In genomic region chr3:194687638-194688206, GRCh38 we compare ENCODE assay signal across 8 cellular contexts. TPM values are rescaled to one million over a fixed set of nuclear protein-coding genes. Genes with fewer than 3 reads are reported as not detected.
DNase-seq lines count a peak whose midpoint lies in the region; ATAC-seq and TF ChIP-seq lines count a peak whose summit lies in the region.

No MANE protein-coding gene starts in this region.

- H3K27me3 ChIP-seq in Panc1 (ENCODE audit: control insufficient read depth, insufficient read depth, low read length) (no peaks in the 10 kb centered on the region), upper lobe of right lung (no peaks in the 10 kb centered on the region)

- peak; percentile 19 for DNase-seq in GDM1 (lab: John Stamatoyannopoulos, UW)
- no peak for DNase-seq in Panc1 (ENCODE audit: low read depth, low spot score)
- peak in 3 of 4 experiments; percentile 22 to 66 (median 41) for DNase-seq in activated naive CD4-positive, alpha-beta T cell (lab: John Stamatoyannopoulos, UW)
- DNase-seq in Right ventricle myocardium superior, result peak; percentile 87
- DNase-seq in posterior cingulate gyrus, result peak; percentile 37 to 94 (median 54)
- peak; percentile 89 for DNase-seq in upper lobe of right lung

- H3K4me1 ChIP-seq in Panc1 (ENCODE audit: control insufficient read depth, insufficient read depth, low read length), result peaks cover 51% of the 10 kb centered on the region
- H3K4me1 ChIP-seq in upper lobe of right lung, result peaks cover 52% of the 10 kb centered on the region

- H3K27ac ChIP-seq in Panc1 (ENCODE audit: low read length) (peak overlapping the region; percentile 80), upper lobe of right lung (peak overlapping the region; percentile 83)

- no peaks in the 10 kb centered on the region for H3K36me3 ChIP-seq in Panc1 (ENCODE audit: control insufficient read depth, insufficient read depth, low read length)
- no peaks in the 10 kb centered on the region for H3K36me3 ChIP-seq in upper lobe of right lung

- BruUV-seq in Panc1 (replicated peaks; lab: Mats Ljungman, UMichigan), result no TSS peak

- POLR2A ChIA-PET in Panc1 (lab: Charles Lee), result interaction anchor here (0.6 kb wide), 2 partner anchors 505 to 525 kb away, joined by 3 to 4 read pairs; no protein-coding TSS in a partner anchor

- CTCF ChIA-PET in Panc1 (lab: Charles Lee), result interaction anchor here (0.6 to 1.4 kb wide), 7 partner anchors 16 to 583 kb away, joined by 3 to 7 read pairs (median 4); partner anchors contain the start of genes LSG1 and XXYLT1

- intact Hi-C loops in Panc1 (cut with micrococcal nuclease; ENCODE audit: unreplicated experiment), result loop anchor here (10.0 kb wide), 3 partner anchors 187 to 837 kb away; no protein-coding TSS in a partner anchor
- intact Hi-C loops in Right ventricle myocardium superior (cut with DNase I), result loop anchor here (5.0 to 10.0 kb wide), 2 partner anchors 187 to 300 kb away; no protein-coding TSS in a partner anchor
- intact Hi-C loops in posterior cingulate gyrus (cut with DNase I), result loop anchor here (10.0 kb wide), 1 partner anchor 267 kb away; no protein-coding TSS in a partner anchor
- intact Hi-C loops in upper lobe of right lung (cut with DNase I), result loop anchor here (5.0 kb wide), 1 partner anchor 420 kb away; no protein-coding TSS in a partner anchor

- TF ChIP-seq CTCF in Panc1 (IDR thresholded peaks at IDR 0.05) (peak; percentile 93), upper lobe of right lung (IDR thresholded peaks at IDR 0.05) (peak; percentile 56)

- in situ Hi-C loops in Panc1 (cut with HindIII; ENCODE audit: low pct_unique_long_range_greater_than_20kb, low sequenced_read_pairs), result no loop called here

- H3K4me3 ChIP-seq in Panc1 (ENCODE audit: low read depth in 2 of 2, low read length in 2 of 2), result peak overlapping the region; percentile 72 to 91
- peak overlapping the region; percentile 72 for H3K4me3 ChIP-seq in upper lobe of right lung

- H3K9me3 ChIP-seq in Panc1 (ENCODE audit: control insufficient read depth, insufficient read depth, low read depth, low read length), result no peaks in the 10 kb centered on the region
- H3K9me3 ChIP-seq in upper lobe of right lung, result no peaks in the 10 kb centered on the region

- ATAC-seq in HG02840 (IDR thresholded peaks at IDR 0.05; ENCODE audit: low FRiP score, unreplicated experiment), result peak; percentile 31
- peak; percentile 57 for ATAC-seq in Panc1
- ATAC-seq in Right ventricle myocardium superior (ENCODE audit: poor library complexity), result peak; percentile 47
- peak; percentile 74 for ATAC-seq in upper lobe of right lung
- ATAC-seq in HG02623 (IDR thresholded peaks at IDR 0.05; ENCODE audit: unreplicated experiment), result no peak

RNA-seq across cellular contexts. Expression of gene FAM43A, which starts 2.0 kb away (rescaled TPM):
- 51.4 TPM for total RNA-seq in Panc1 (2021; ENCODE audit: unreplicated experiment)
- 76.9 TPM for polyA plus RNA-seq in Panc1 (2012; ENCODE audit: insufficient read length)
- total RNA-seq in Right ventricle myocardium superior, result 16.6 TPM
- total RNA-seq in upper lobe of right lung, result 25.7 TPM

RNA-seq across cellular contexts. Expression of gene LSG1, which starts 15.7 kb away (rescaled TPM):
- total RNA-seq in Panc1 (2021; ENCODE audit: unreplicated experiment), result 72.9 TPM
- polyA plus RNA-seq in Panc1 (2012; ENCODE audit: insufficient read length), result 52.9 TPM
- total RNA-seq in Right ventricle myocardium superior, result 21.0 TPM
- total RNA-seq in upper lobe of right lung, result 36.8 TPM

RNA-seq across cellular contexts. Expression of gene TMEM44, which starts 54.5 kb away (rescaled TPM):
- total RNA-seq in Panc1 (2021; ENCODE audit: unreplicated experiment) (70.1 TPM), Right ventricle myocardium superior (3.6 TPM), upper lobe of right lung (25.3 TPM)
- 69.9 TPM for polyA plus RNA-seq in Panc1 (2012; ENCODE audit: insufficient read length)
